ENCODE assay signal across 11 cellular contexts in the genomic region with DNA sequence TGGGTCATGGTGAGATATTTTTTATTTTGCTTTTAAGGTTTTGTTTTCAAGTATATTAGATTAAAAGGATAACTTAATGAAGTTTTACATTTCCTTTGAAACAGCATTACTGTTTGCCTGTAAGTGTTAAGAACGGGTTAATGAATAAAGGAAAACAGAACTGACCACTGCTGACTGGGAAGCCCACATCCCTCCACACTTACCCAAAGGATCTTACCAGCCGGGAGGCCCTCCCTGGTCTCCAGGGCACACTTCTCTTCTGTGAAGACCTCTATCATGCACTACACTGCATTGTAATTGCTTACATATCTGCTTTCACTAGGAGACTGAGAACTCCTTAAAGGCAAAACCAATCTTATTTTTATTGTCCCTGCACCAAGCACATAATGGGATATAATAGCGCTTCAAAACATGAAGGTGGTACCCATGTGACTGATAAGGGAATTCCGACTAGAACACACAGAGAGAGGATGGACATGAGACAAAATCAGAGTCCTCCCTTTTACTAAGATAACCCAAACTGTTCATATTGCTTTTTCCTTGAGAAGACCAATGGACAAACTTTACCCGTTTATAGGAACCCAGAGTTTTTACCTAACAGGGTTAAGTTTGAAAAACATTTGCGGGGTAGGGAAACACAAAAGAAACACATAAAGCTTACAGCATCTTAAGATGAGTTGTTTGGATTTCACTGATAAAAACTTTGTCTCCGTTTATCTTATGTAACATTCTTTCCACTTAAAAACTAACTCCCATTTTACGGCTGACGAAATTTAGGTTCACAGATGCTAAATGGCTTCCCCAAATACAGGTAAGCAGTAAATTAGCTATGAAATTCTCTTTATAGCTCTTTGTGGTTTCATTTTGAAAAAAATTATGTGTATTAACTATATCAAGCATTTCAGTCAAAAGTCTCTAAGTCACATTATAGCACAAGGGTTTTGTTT. TPM values are rescaled to one million over a fixed set of nuclear protein-coding genes. Genes with fewer than 3 reads are reported as not detected.
DNase-seq lines count a peak whose midpoint lies in the region; ATAC-seq and TF ChIP-seq lines count a peak whose summit lies in the region.
"Had no signal": no experiment of that assay in that cellular context is flagged by ENCODE, and none has a peak within 500 bp of the region (broad histone marks: within the 10 kb centered on the region; RNA-seq: fewer than 3 reads in every experiment).

No MANE protein-coding gene starts in this region.

- no peaks in the 10 kb centered on the region for H3K27me3 ChIP-seq in HUES6 (ENCODE audit: control insufficient read depth, insufficient read depth, low read length)
- no peaks in the 10 kb centered on the region for H3K27me3 ChIP-seq in trophoblast cell (ENCODE audit: insufficient read depth, low read length)

- no peak overlapping the region for H3K9ac ChIP-seq in HUES6 (ENCODE audit: low read length)
- H3K9ac ChIP-seq in trophoblast cell (ENCODE audit: low read length), result no peak overlapping the region

- no peak overlapping the region for H3K23ac ChIP-seq in trophoblast cell (ENCODE audit: low read length)

- H2AK5ac ChIP-seq in trophoblast cell (ENCODE audit: low read length), result no peak overlapping the region

- no peaks in the 10 kb centered on the region for H3K9me3 ChIP-seq in HUES6 (ENCODE audit: control insufficient read depth, insufficient read depth, low read depth, low read length)
- H3K9me3 ChIP-seq in trophoblast cell (ENCODE audit: insufficient read depth, low read depth, low read length), result peaks cover 2% of the 10 kb centered on the region

- H3K79me2 ChIP-seq in trophoblast cell (ENCODE audit: control insufficient read depth, insufficient read depth, low read length, poor library complexity), result peaks cover 29% of the 10 kb centered on the region

- DNase-seq in Calu3 (no peak), trophoblast cell (no peak), cerebellar nuclear complex (lab: John Stamatoyannopoulos, UW) (no peak)
- no peak for DNase-seq in activated naive CD8-positive, alpha-beta T cell treated with anti-CD3 and anti-CD28 coated beads, Interleukin-2, amount 50 U/mL, for 24 hours
- DNase-seq: activated effector memory CD4-positive, alpha-beta T cell treated with Interleukin-2 at 50 U/mL for 16 hours; mesendoderm; MM.1S; NCI-H748 treated with DMSO at 0.1 percent for 48 hours had no signal

- H3K18ac ChIP-seq in trophoblast cell (ENCODE audit: low read length), result no peak overlapping the region

- H2AFZ ChIP-seq in trophoblast cell (ENCODE audit: insufficient read depth, low read length, poor library complexity), result no peak overlapping the region

- TF ChIP-seq CTCF in Calu3 (IDR thresholded peaks at IDR 0.05; ENCODE audit: unreplicated experiment), result no peak

- H3K4me1 ChIP-seq in HUES6 (ENCODE audit: control insufficient read depth, insufficient read depth, low read length), result peaks cover 94% of the 10 kb centered on the region
- peaks cover 12 to 26% of the 10 kb centered on the region in 2 experiments for H3K4me1 ChIP-seq in trophoblast cell (ENCODE audit: control insufficient read depth in 1 of 2, insufficient read depth in 2 of 2, low read length in 2 of 2)

- peak overlapping the region; percentile 97 for H3K4ac ChIP-seq in trophoblast cell (ENCODE audit: low read depth, low read length)

- H3K27ac ChIP-seq in HUES6 (ENCODE audit: low read depth, low read length) (no peak overlapping the region; the same call in 1 of the 2 replicates), trophoblast cell (ENCODE audit: low read depth, low read length) (no peak overlapping the region)

- H2BK5ac ChIP-seq in trophoblast cell (ENCODE audit: low read depth, low read length, poor library complexity), result no peak overlapping the region

- H3K4me2 ChIP-seq in trophoblast cell (ENCODE audit: low read length), result no peak overlapping the region

- no peaks in the 10 kb centered on the region for H3K27me3 Mint-ChIP-seq in Calu3 (ENCODE audit: unreplicated experiment)
- no peaks in the 10 kb centered on the region for H3K27me3 Mint-ChIP-seq in activated naive CD8-positive, alpha-beta T cell treated with anti-CD3 and anti-CD28 coated beads, Interleukin-2, amount 50 U/mL, for 24 hours

- no peak overlapping the region for H3K14ac ChIP-seq in trophoblast cell (ENCODE audit: low read length)

- intact Hi-C loops in Calu3 (cut with micrococcal nuclease; ENCODE audit: unreplicated experiment), result loop anchor here (2.0 kb wide), 1 partner anchor 42 kb away; no protein-coding TSS in a partner anchor

- no CpG with 5 or more reads among the region's 9 CpGs for WGBS in trophoblast cell (ENCODE audit: extremely low coverage, insufficient coverage, insufficient read length)

- peaks cover 100% of the 10 kb centered on the region for H3K36me3 Mint-ChIP-seq in Calu3 (ENCODE audit: insufficient read depth, unreplicated experiment)
- H3K36me3 Mint-ChIP-seq in activated naive CD8-positive, alpha-beta T cell treated with anti-CD3 and anti-CD28 coated beads, Interleukin-2, amount 50 U/mL, for 24 hours (ENCODE audit: low read depth), result peaks cover 90% of the 10 kb centered on the region

- ATAC-seq in activated naive CD8-positive, alpha-beta T cell treated with anti-CD3 and anti-CD28 coated beads, Interleukin-2, amount 50 U/mL, for 24 hours, result no peak
- ATAC-seq in GM18907 (IDR thresholded peaks at IDR 0.05; ENCODE audit: unreplicated experiment), result no peak
- ATAC-seq in HG03045 (IDR thresholded peaks at IDR 0.05; ENCODE audit: unreplicated experiment), result no peak

- peaks cover 71% of the 10 kb centered on the region for H3K4me1 Mint-ChIP-seq in Calu3 (ENCODE audit: low read depth, unreplicated experiment)
- peaks cover 99% of the 10 kb centered on the region for H3K4me1 Mint-ChIP-seq in activated naive CD8-positive, alpha-beta T cell treated with anti-CD3 and anti-CD28 coated beads, Interleukin-2, amount 50 U/mL, for 24 hours

- H4K12ac ChIP-seq in trophoblast cell (ENCODE audit: low read depth, low read length), result no peak overlapping the region

- H4K8ac ChIP-seq in trophoblast cell (ENCODE audit: low read depth, low read length), result no peak overlapping the region

- no peak overlapping the region for H2BK120ac ChIP-seq in trophoblast cell (ENCODE audit: insufficient read depth, low read length, poor library complexity)

- H3K4me3 ChIP-seq in HUES6 (ENCODE audit: low read depth, low read length) (peak overlapping the region; percentile 5; the same call in 1 of the 2 replicates), trophoblast cell (ENCODE audit: low read depth, low read length) (no peak overlapping the region)

- BruUV-seq in Calu3 (replicated peaks; lab: Mats Ljungman, UMichigan), result no TSS peak

- no peaks in the 10 kb centered on the region for H3K79me1 ChIP-seq in trophoblast cell (ENCODE audit: low read length)

- CTCF ChIA-PET in Calu3 (lab: Charles Lee), result interaction anchor here (1.2 kb wide), 1 partner anchor 11 kb away, joined by 4 read pairs; no protein-coding TSS in a partner anchor

- H3K36me3 ChIP-seq in HUES6 (ENCODE audit: control insufficient read depth, insufficient read depth, low read length) (peaks cover 82% of the 10 kb centered on the region), trophoblast cell (ENCODE audit: control insufficient read depth in 1 of 2, insufficient read depth in 2 of 2, low read length in 2 of 2) (peaks cover 31 to 43% of the 10 kb centered on the region in 2 experiments)

- H3K4me3 Mint-ChIP-seq in Calu3 (ENCODE audit: low read depth, unreplicated experiment), result peak overlapping the region; percentile 85
- H3K4me3 Mint-ChIP-seq in activated naive CD8-positive, alpha-beta T cell treated with anti-CD3 and anti-CD28 coated beads, Interleukin-2, amount 50 U/mL, for 24 hours, result no peak overlapping the region

- H3K9me3 Mint-ChIP-seq in Calu3 (ENCODE audit: low read depth, unreplicated experiment), result no peaks in the 10 kb centered on the region
- H3K9me3 Mint-ChIP-seq in activated naive CD8-positive, alpha-beta T cell treated with anti-CD3 and anti-CD28 coated beads, Interleukin-2, amount 50 U/mL, for 24 hours, result no peaks in the 10 kb centered on the region

- no peak overlapping the region for H2BK12ac ChIP-seq in trophoblast cell (ENCODE audit: low read length)

- H4K91ac ChIP-seq in trophoblast cell (ENCODE audit: low read depth, low read length), result no peak overlapping the region

- H3K27ac Mint-ChIP-seq in Calu3 (ENCODE audit: unreplicated experiment), result peak overlapping the region; percentile 97
- peak overlapping the region; percentile 32 for H3K27ac Mint-ChIP-seq in activated naive CD8-positive, alpha-beta T cell treated with anti-CD3 and anti-CD28 coated beads, Interleukin-2, amount 50 U/mL, for 24 hours

RNA-seq across cellular contexts. Expression of a gene that starts 8.7 kb away (rescaled TPM):
- total RNA-seq in Calu3 (2022), result 935 and 954 TPM in 2 replicates
- polyA plus RNA-seq in trophoblast cell (2013), result 490 and 492 TPM in 2 replicates
